Comparison of ENCODE assay signal across 13 cellular contexts in the genomic region with DNA sequence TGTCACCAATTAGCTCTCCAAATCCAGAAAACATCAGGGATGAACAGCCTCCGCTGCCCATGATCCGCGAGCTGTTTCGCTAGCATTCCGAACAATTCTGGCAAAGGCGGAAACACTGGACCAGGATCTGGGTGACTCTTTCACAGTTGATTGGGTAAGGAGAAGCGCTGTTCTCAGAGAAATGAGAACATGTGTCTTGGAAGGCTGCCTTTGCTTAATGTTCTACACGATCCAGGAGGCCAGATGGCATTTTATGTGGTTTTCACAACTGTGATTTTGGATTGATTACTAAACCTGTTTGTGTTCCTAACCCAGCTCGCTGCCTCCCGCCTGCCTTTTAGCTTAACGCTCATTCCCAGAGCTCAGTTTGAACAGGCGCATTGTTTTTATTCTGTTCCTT.
DNase-seq lines count a peak whose midpoint lies in the region; ATAC-seq and TF ChIP-seq lines count a peak whose summit lies in the region.
"Had no signal": no experiment of that assay in that cellular context is flagged by ENCODE, and none has a peak within 500 bp of the region (broad histone marks: within the 10 kb centered on the region; RNA-seq: fewer than 3 reads in every experiment).

No MANE protein-coding gene starts in this region.

- no peaks in the 10 kb centered on the region for H3K36me3 ChIP-seq in BE2C
- H3K36me3 ChIP-seq: right lobe of liver had no signal

- H3K9me3 ChIP-seq in BE2C, result no peaks in the 10 kb centered on the region
- H3K9me3 ChIP-seq: right lobe of liver had no signal

- no peak for TF ChIP-seq CTCF in BE2C (IDR thresholded peaks at IDR 0.05; ENCODE audit: low read depth, low read length)

- DNase-seq in BE2C, result no peak
- peak; percentile 24 for DNase-seq in NCI-H2029 (lab: John Stamatoyannopoulos, UW)
- DNase-seq in epidermal melanocyte (ENCODE audit: insufficient read length, low spot score), result peak; percentile 63
- peak; percentile 25 for DNase-seq in occipital lobe (lab: John Stamatoyannopoulos, UW)
- no peak for DNase-seq in activated CD4-positive, alpha-beta T cell treated with anti-CD3 and anti-CD28 coated beads for 4 hours
- DNase-seq in stimulated activated naive CD8-positive, alpha-beta T cell treated with anti-CD3 and anti-CD28 coated beads, Interleukin-15, Interleukin-2, amounts not matched to agents 100 U/mL and 50 U/mL, for 24 hours, result no peak
- DNase-seq: CD4-positive, alpha-beta memory T cell; HCEC 1CT; NCI-H226; right lobe of liver had no signal

- ATAC-seq in GM21825 (IDR thresholded peaks at IDR 0.05; ENCODE audit: unreplicated experiment), result no peak
- ATAC-seq in stimulated activated naive CD8-positive, alpha-beta T cell treated with anti-CD3 and anti-CD28 coated beads, Interleukin-15, Interleukin-2, amounts not matched to agents 100 U/mL and 50 U/mL, for 24 hours, result no peak
- ATAC-seq in GM19463 (IDR thresholded peaks at IDR 0.05; ENCODE audit: unreplicated experiment), result no peak
- ATAC-seq: K562, right lobe of liver had no signal

- H3K4me1 ChIP-seq in BE2C, result no peaks in the 10 kb centered on the region
- H3K4me1 ChIP-seq: right lobe of liver had no signal

- H3K27me3 ChIP-seq in BE2C, result no peaks in the 10 kb centered on the region
- H3K27me3 ChIP-seq: right lobe of liver had no signal

- peak overlapping the region; percentile 51 for H3K4me3 ChIP-seq in BE2C (ENCODE audit: low read depth, low read length)
- H3K4me3 ChIP-seq: K562, right lobe of liver had no signal

Comparison
In these comparisons a context has a peak if more than half of its experiments do, and no peak if none do; other contexts are left out.
1. DNase-seq: peak in NCI-H2029 (single experiment), epidermal melanocyte (single experiment) and occipital lobe (single experiment); none in BE2C (single experiment), activated CD4-positive, alpha-beta T cell treated with anti-CD3 and anti-CD28 coated beads for 4 hours (0 of 2) and stimulated activated naive CD8-positive, alpha-beta T cell treated with anti-CD3 and anti-CD28 coated beads, Interleukin-15, Interleukin-2, amounts not matched to agents 100 U/mL and 50 U/mL, for 24 hours (single experiment).